ENCODE assay signal across 20 cellular contexts in the genomic region with DNA sequence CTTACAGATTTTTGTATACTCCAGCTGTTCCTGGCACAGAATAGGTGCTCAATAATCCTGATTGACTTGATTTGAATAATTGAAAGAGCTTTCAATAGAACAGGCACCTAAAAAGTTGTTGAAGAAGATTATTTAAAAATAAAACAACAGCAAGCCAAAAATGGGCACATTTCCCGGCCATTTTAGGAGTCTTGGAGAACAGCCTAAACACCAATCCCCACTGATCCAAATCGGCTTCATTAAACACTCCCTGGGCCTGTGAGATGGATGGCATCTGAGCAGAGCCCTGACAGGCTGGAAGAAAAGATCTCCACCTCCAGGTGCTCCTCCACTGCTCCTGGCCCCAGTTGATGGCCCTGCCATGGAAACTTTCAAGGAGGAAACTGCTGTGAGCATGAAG.
A peak's percentile ranks its signal among the peaks of the same experiment; 100 is the strongest.
DNase-seq lines count a peak whose midpoint lies in the region; ATAC-seq and TF ChIP-seq lines count a peak whose summit lies in the region.
"Had no signal": no experiment of that assay in that cellular context is flagged by ENCODE, and none has a peak within 500 bp of the region (broad histone marks: within the 10 kb centered on the region; RNA-seq: fewer than 3 reads in every experiment).

No MANE protein-coding gene starts in this region.

- no peaks in the 10 kb centered on the region for H3K79me2 ChIP-seq in PC-3 (ENCODE audit: low read length)

- CTCF ChIA-PET in PC-3 (lab: Charles Lee), result no interaction called here

- H3K9me3 ChIP-seq in PC-3 (ENCODE audit: low read length), result no peaks in the 10 kb centered on the region
- no peaks in the 10 kb centered on the region for H3K9me3 ChIP-seq in effector memory CD4-positive, alpha-beta T cell (ENCODE audit: control insufficient read depth, low read length)
- H3K9me3 ChIP-seq: A549; BE2C; BLaER1 treated with 17β-estradiol and CSF1 and Interleukin-3, amounts not matched to agents 10 nM and 100 nM; HAP-1 had no signal

- peaks cover 44% of the 10 kb centered on the region for H3K4me1 ChIP-seq in PC-3 (ENCODE audit: insufficient read depth, low read length)
- H3K4me1 ChIP-seq in effector memory CD4-positive, alpha-beta T cell (ENCODE audit: control insufficient read depth, insufficient read depth, low read length, poor library complexity, severe bottlenecking), result no peaks in the 10 kb centered on the region
- H3K4me1 ChIP-seq: A549; BLaER1 treated with 17β-estradiol and CSF1 and Interleukin-3, amounts not matched to agents 10 nM and 100 nM; HAP-1 had no signal

- no peak for ATAC-seq in PC-3
- ATAC-seq: A549 had no signal

- H3K27ac ChIP-seq in PC-3 (ENCODE audit: low read length) (peak overlapping the region; percentile 94), dorsolateral prefrontal cortex (no peak overlapping the region)
- no peak overlapping the region for H3K27ac ChIP-seq in effector memory CD4-positive, alpha-beta T cell (ENCODE audit: insufficient read depth, low read length, poor library complexity, severe bottlenecking)
- H3K27ac ChIP-seq: A549; BLaER1 treated with 17β-estradiol and CSF1 and Interleukin-3, amounts not matched to agents 10 nM and 100 nM had no signal

- H2AFZ ChIP-seq in PC-3 (ENCODE audit: low read length), result peak overlapping the region; percentile 17; the same call in 1 of the 2 replicates

- H3K9me2 ChIP-seq in PC-3 (replicated peaks; ENCODE audit: low read length), result no peaks in the 10 kb centered on the region

- BruUV-seq in PC-3 (replicated peaks; lab: Mats Ljungman, UMichigan), result no TSS peak

- H3K27me3 ChIP-seq in PC-3 (ENCODE audit: low read length), result no peaks in the 10 kb centered on the region
- no peaks in the 10 kb centered on the region for H3K27me3 ChIP-seq in dorsolateral prefrontal cortex
- no peaks in the 10 kb centered on the region for H3K27me3 ChIP-seq in effector memory CD4-positive, alpha-beta T cell (replicated peaks; ENCODE audit: control insufficient read depth, insufficient read depth, low read length, poor library complexity, severe bottlenecking)
- H3K27me3 ChIP-seq: BE2C; BLaER1 treated with 17β-estradiol and CSF1 and Interleukin-3, amounts not matched to agents 10 nM and 100 nM had no signal

- intact Hi-C loops in PC-3 (cut with micrococcal nuclease), result no loop called here
- intact Hi-C loops in dorsolateral prefrontal cortex (cut with DNase I), result no loop called here

- POLR2A ChIA-PET in PC-3 (lab: Charles Lee; ENCODE audit: unreplicated experiment), result no interaction called here

- no peak for TF ChIP-seq CTCF in PC-3 (conservative IDR thresholded peaks at IDR 0.05; ENCODE audit: low read depth, low read length)
- no peak for TF ChIP-seq CTCF in dorsolateral prefrontal cortex (IDR thresholded peaks at IDR 0.05 in 54 of 56, conservative IDR thresholded peaks at IDR 0.05 in 2 of 56; ENCODE audit: low read depth in 1 of 56, partially characterized antibody in 56 of 56)

- no peaks in the 10 kb centered on the region for H4K20me1 ChIP-seq in PC-3 (ENCODE audit: low read length)
- H4K20me1 ChIP-seq: BLaER1 treated with 17β-estradiol and CSF1 and Interleukin-3, amounts not matched to agents 10 nM and 100 nM had no signal

- H3K9ac ChIP-seq in PC-3 (ENCODE audit: low read length), result peak overlapping the region; percentile 12; the same call in 1 of the 2 replicates
- H3K9ac ChIP-seq: BLaER1 treated with 17β-estradiol and CSF1 and Interleukin-3, amounts not matched to agents 10 nM and 100 nM had no signal

- DNase-seq in NCI-H446 (lab: John Stamatoyannopoulos, UW), result peak; percentile 73 to 77
- DNase-seq in PC-3, result no peak
- DNase-seq in medulla oblongata (ENCODE audit: extremely low spot score), result peak; percentile 59
- DNase-seq in DMS53 (lab: John Stamatoyannopoulos, UW), result no peak
- DNase-seq in dorsolateral prefrontal cortex, result no peak
- no peak for DNase-seq in effector memory CD4-positive, alpha-beta T cell
- DNase-seq: 8988T; ACHN; AML-193; BE2C; CD4-positive, alpha-beta T cell; CD8-positive, alpha-beta memory T cell; DMS 273 treated with DMSO at 0.1 percent for 48 hours; DMS79 treated with DMSO at 0.1 percent for 48 hours; GF-D8; GOT3; HFFc6 had no signal

- peak overlapping the region; percentile 76 for H3K4me2 ChIP-seq in PC-3 (ENCODE audit: low read length)
- H3K4me2 ChIP-seq: A549; BLaER1 treated with 17β-estradiol and CSF1 and Interleukin-3, amounts not matched to agents 10 nM and 100 nM had no signal

- no peaks in the 10 kb centered on the region for H3K36me3 ChIP-seq in PC-3 (ENCODE audit: low read depth, low read length)
- H3K36me3 ChIP-seq in effector memory CD4-positive, alpha-beta T cell (ENCODE audit: control insufficient read depth, insufficient read depth, low read length), result no peaks in the 10 kb centered on the region
- H3K36me3 ChIP-seq: BE2C; BLaER1 treated with 17β-estradiol and CSF1 and Interleukin-3, amounts not matched to agents 10 nM and 100 nM; HAP-1 had no signal

- peaks cover 4% of the 10 kb centered on the region for H3F3A ChIP-seq in PC-3 (ENCODE audit: low read length, unreplicated experiment)

- H3K4me3 ChIP-seq in PC-3 (ENCODE audit: low read length) (no peak overlapping the region), dorsolateral prefrontal cortex (no peak overlapping the region)
- H3K4me3 ChIP-seq in effector memory CD4-positive, alpha-beta T cell (ENCODE audit: insufficient read depth, low read depth, low read length, poor library complexity, severe bottlenecking), result no peak overlapping the region
- H3K4me3 ChIP-seq: A549; BLaER1 treated with 17β-estradiol and CSF1 and Interleukin-3, amounts not matched to agents 10 nM and 100 nM; HAP-1 had no signal

Comparison
In these comparisons a context has a peak if more than half of its experiments do, and no peak if none do; other contexts are left out.
1. DNase-seq: peak in NCI-H446 (2 of 2) and medulla oblongata (single experiment); none in PC-3 (single experiment), DMS53 (single experiment), dorsolateral prefrontal cortex (0 of 10) and effector memory CD4-positive, alpha-beta T cell (0 of 3).